In genomic region chr2:111017034-111017640, GRCh38 we compare ENCODE assay signal across 21 cellular contexts.
DNase-seq lines count a peak whose midpoint lies in the region; FAIRE-seq and TF ChIP-seq lines count a peak whose summit lies in the region.
"Had no signal": no experiment of that assay in that cellular context is flagged by ENCODE, and none has a peak within 500 bp of the region (broad histone marks: within the 10 kb centered on the region; RNA-seq: fewer than 3 reads in every experiment).

No MANE protein-coding gene starts in this region.

- peak overlapping the region; percentile 50 for H3K27ac Mint-ChIP-seq in progenitor cell of endocrine pancreas
- H3K27ac Mint-ChIP-seq: CD4-positive, alpha-beta T cell had no signal

- no peak for TF ChIP-seq POLR2A in GM12891 (IDR thresholded peaks at IDR 0.05; ENCODE audit: low read depth, low read length)
- TF ChIP-seq POLR2A in breast epithelium (IDR thresholded peaks at IDR 0.05), result no peak

- no peaks in the 10 kb centered on the region for H3K27me3 ChIP-seq in breast epithelium
- H3K27me3 ChIP-seq: BE2C had no signal

- DNase-seq in SKM-1 treated with dmso at 0.1 percent for 144 hours (lab: John Stamatoyannopoulos, UW; ENCODE audit: unreplicated experiment) (peak; percentile 28), SKM-1 (lab: John Stamatoyannopoulos, UW; ENCODE audit: unreplicated experiment) (no peak), MV-4-11 (lab: John Stamatoyannopoulos, UW) (peak; percentile 64), foreskin melanocyte (peak; percentile 1), progenitor cell of endocrine pancreas (ENCODE audit: low spot score, unreplicated experiment) (no peak), GM12891 (ENCODE audit: insufficient read length, low spot score) (no peak), T-helper 9 cell (no peak), breast epithelium (ENCODE audit: low spot score in 2 of 2) (no peak)
- DNase-seq: BE2C; Caco-2; CD4-positive, alpha-beta T cell; GM23248; MG63; NCI-H1417; NCI-H187; NCI-H2227 treated with DMSO at 0.1 percent for 48 hours; NCI-H510A treated with DMSO at 0.1 percent for 48 hours; NCI-H774; RPMI8226; SHP77 treated with DMSO at 0.1 percent for 48 hours had no signal

- H3K9me3 ChIP-seq in breast epithelium, result peaks cover 4 to 13% of the 10 kb centered on the region in 2 donors
- H3K9me3 ChIP-seq: BE2C had no signal

- TF ChIP-seq CTCF in progenitor cell of endocrine pancreas (IDR thresholded peaks at IDR 0.05; ENCODE audit: unreplicated experiment) (no peak), breast epithelium (IDR thresholded peaks at IDR 0.05) (no peak)

- intact Hi-C loops in breast epithelium (cut with DNase I; ENCODE audit: low total_unique reads), result no loop called here

- no peak overlapping the region for H3K4me3 ChIP-seq in breast epithelium
- H3K4me3 ChIP-seq: GM23248, MG63 had no signal

- H3K36me3 ChIP-seq in breast epithelium, result no peaks in the 10 kb centered on the region
- H3K36me3 ChIP-seq: BE2C, MG63 had no signal

- no peaks in the 10 kb centered on the region for H3K4me1 ChIP-seq in breast epithelium
- H3K4me1 ChIP-seq: BE2C, Caco-2 had no signal

- H3K4me1 Mint-ChIP-seq in progenitor cell of endocrine pancreas (ENCODE audit: low read depth), result no peaks in the 10 kb centered on the region

- peaks cover 6% of the 10 kb centered on the region for H3K9me3 Mint-ChIP-seq in progenitor cell of endocrine pancreas (ENCODE audit: low read depth)

- H3K4me3 Mint-ChIP-seq in progenitor cell of endocrine pancreas (ENCODE audit: low read depth), result no peak overlapping the region
- H3K4me3 Mint-ChIP-seq: CD4-positive, alpha-beta T cell had no signal

- H3K27ac ChIP-seq in breast epithelium, result no peak overlapping the region
- H3K27ac ChIP-seq: GM23248 had no signal

- peaks cover 2% of the 10 kb centered on the region for H3K36me3 Mint-ChIP-seq in progenitor cell of endocrine pancreas (ENCODE audit: insufficient read depth)

- FAIRE-seq in GM12891 (lab: Jason Lieb, UNC), result no peak
- FAIRE-seq: G401.6 had no signal

- no peaks in the 10 kb centered on the region for H3K27me3 Mint-ChIP-seq in progenitor cell of endocrine pancreas
- H3K27me3 Mint-ChIP-seq: CD4-positive, alpha-beta T cell had no signal

TF ChIP-seq in GM12891, 5 proteins besides CTCF, POLR2A, EP300 and RAD21:
- TF ChIP-seq SPI1 (IDR thresholded peaks at IDR 0.05; ENCODE audit: low read depth, low read length) (no peak), POLR2AphosphoS5 (IDR thresholded peaks at IDR 0.05; ENCODE audit: low read depth, low read length) (no peak), TAF1 (IDR thresholded peaks at IDR 0.05; ENCODE audit: low read depth, low read length) (no peak), PAX5 (IDR thresholded peaks at IDR 0.05; ENCODE audit: insufficient read depth, low read length, severe bottlenecking) (no peak), POU2F2 (IDR thresholded peaks at IDR 0.05; ENCODE audit: low read depth, low read length) (no peak)

Comparison
In these comparisons a context has a peak if more than half of its experiments do, and no peak if none do; other contexts are left out.
1. DNase-seq: peak in SKM-1 treated with dmso at 0.1 percent for 144 hours (single experiment), MV-4-11 (single experiment) and foreskin melanocyte (single experiment); none in SKM-1 (single experiment), progenitor cell of endocrine pancreas (single experiment), GM12891 (single experiment), T-helper 9 cell (single experiment) and breast epithelium (0 of 2).